Comparison of ENCODE assay signal across 10 cellular contexts in the genomic region with DNA sequence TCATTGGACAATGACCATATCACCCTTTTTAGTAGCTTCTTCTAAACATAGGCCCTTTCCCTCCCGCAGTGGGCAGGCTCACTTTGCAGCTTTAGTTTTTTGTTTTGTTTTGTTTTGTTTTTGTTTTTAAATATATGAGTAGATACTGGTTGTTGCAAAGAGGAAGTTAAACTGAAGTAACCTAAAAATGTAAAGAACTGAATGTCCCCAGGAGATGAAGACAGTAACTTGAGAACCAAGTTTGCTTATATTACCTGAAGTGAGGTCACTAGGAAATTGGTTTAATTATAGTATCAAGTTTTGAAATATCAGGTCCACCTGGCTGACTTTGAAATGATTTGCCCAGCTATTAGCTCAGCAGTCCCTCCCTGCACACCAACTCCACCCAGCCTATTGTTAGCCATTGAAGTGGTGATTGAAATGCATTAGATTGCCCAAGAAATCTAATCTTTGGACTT. TPM values are rescaled to one million over a fixed set of nuclear protein-coding genes. Genes with fewer than 3 reads are reported as not detected.
DNase-seq lines count a peak whose midpoint lies in the region; ATAC-seq and TF ChIP-seq lines count a peak whose summit lies in the region.
"Had no signal": no experiment of that assay in that cellular context is flagged by ENCODE, and none has a peak within 500 bp of the region (broad histone marks: within the 10 kb centered on the region; RNA-seq: fewer than 3 reads in every experiment).

No MANE protein-coding gene starts in this region.

- ATAC-seq in HG03342 (IDR thresholded peaks at IDR 0.05; ENCODE audit: unreplicated experiment): no peak
- ATAC-seq in GM21390 (IDR thresholded peaks at IDR 0.05; ENCODE audit: unreplicated experiment): no peak
- ATAC-seq: Panc1 had no signal

- TF ChIP-seq CTCF in colonic mucosa (IDR thresholded peaks at IDR 0.05): no peak
- no peak for TF ChIP-seq CTCF in thyroid gland (IDR thresholded peaks at IDR 0.05)

- H3K4me1 ChIP-seq in colonic mucosa: peaks cover 7% of the 10 kb centered on the region
- peaks cover 54 to 80% of the 10 kb centered on the region in 2 donors for H3K4me1 ChIP-seq in thyroid gland

- H3K4me3 ChIP-seq in colonic mucosa (no peak overlapping the region), thyroid gland (replicated peaks in 1 of 3) (no peak overlapping the region)
- H3K4me3 ChIP-seq: lung had no signal

- intact Hi-C loops in colonic mucosa (cut with DNase I): no loop called here
- intact Hi-C loops in thyroid gland (cut with DNase I): no loop called here

- H3K36me3 ChIP-seq in colonic mucosa: no peaks in the 10 kb centered on the region
- H3K36me3 ChIP-seq in thyroid gland: no peaks in the 10 kb centered on the region

- peak overlapping the region; percentile 44 for H3K4me3 Mint-ChIP-seq in activated T-cell treated with anti-CD3 and anti-CD28 coated beads, Interleukin-2, amount 50 U/mL, for 24 hours

- H3K4me1 Mint-ChIP-seq in activated T-cell treated with anti-CD3 and anti-CD28 coated beads, Interleukin-2, amount 50 U/mL, for 24 hours (ENCODE audit: low read depth): peaks cover 94% of the 10 kb centered on the region

- DNase-seq in activated T-cell treated with anti-CD3 and anti-CD28 coated beads, Interleukin-2, amount 50 U/mL, for 24 hours: no peak
- no peak for DNase-seq in activated T-cell treated with anti-CD3 and anti-CD28 coated beads, Interleukin-2, amount 50 U/mL, for 1 hour
- DNase-seq in NCI-H146 (lab: John Stamatoyannopoulos, UW): peak; percentile 83
- no peak for DNase-seq in colonic mucosa
- no peak for DNase-seq in thyroid gland
- no peak for DNase-seq in Kasumi-1 (lab: John Stamatoyannopoulos, UW)

- H3K27ac ChIP-seq in colonic mucosa (peak overlapping the region; percentile 15), thyroid gland (peak overlapping the region in 2 of 3 donors; percentile 53 to 54)

- TF ChIP-seq POLR2A in thyroid gland (IDR thresholded peaks at IDR 0.05): no peak

- peak overlapping the region; percentile 31 to 56 for H3K9ac ChIP-seq in colonic mucosa (ENCODE audit: low read depth in 2 of 2, low read length in 2 of 2)

- H3K9me3 Mint-ChIP-seq in activated T-cell treated with anti-CD3 and anti-CD28 coated beads, Interleukin-2, amount 50 U/mL, for 24 hours: no peaks in the 10 kb centered on the region

- WGBS in thyroid gland, 2 donors: 86 to 90% methylated on average over 1 of the region's 1 CpG

- no peaks in the 10 kb centered on the region for H3K27me3 Mint-ChIP-seq in activated T-cell treated with anti-CD3 and anti-CD28 coated beads, Interleukin-2, amount 50 U/mL, for 24 hours

- no peaks in the 10 kb centered on the region for H3K9me3 ChIP-seq in colonic mucosa
- no peaks in the 10 kb centered on the region for H3K9me3 ChIP-seq in thyroid gland

- peaks cover 80% of the 10 kb centered on the region for H3K36me3 Mint-ChIP-seq in activated T-cell treated with anti-CD3 and anti-CD28 coated beads, Interleukin-2, amount 50 U/mL, for 24 hours (ENCODE audit: low read depth)

- H3K27ac Mint-ChIP-seq in activated T-cell treated with anti-CD3 and anti-CD28 coated beads, Interleukin-2, amount 50 U/mL, for 24 hours: peak overlapping the region; percentile 96

- H3K27me3 ChIP-seq in colonic mucosa: no peaks in the 10 kb centered on the region
- no peaks in the 10 kb centered on the region for H3K27me3 ChIP-seq in thyroid gland

RNA-seq across cellular contexts. Expression of a gene that starts 18.2 kb away (rescaled TPM):
- 10 to 100 TPM; 25.9 to 31.5 TPM for total RNA-seq in colonic mucosa
- total RNA-seq in thyroid gland: 10 to 100 TPM; 21.9 to 29.3 (median 26.8) TPM

RNA-seq across cellular contexts. Expression of a gene that starts 58.6 kb away (rescaled TPM):
- total RNA-seq in colonic mucosa (1 to 10 TPM; 1.4 to 1.9 TPM), thyroid gland (1 to 10 TPM in 1 of 4 donors, under 1 TPM in 1, not detected in 2; 0.40 to 1.0 TPM)
